Comparison of ENCODE assay signal across 11 cellular contexts in genomic region chr7:130881091-130881798, GRCh38.
DNase-seq lines count a peak whose midpoint lies in the region; ATAC-seq and TF ChIP-seq lines count a peak whose summit lies in the region.
"Had no signal": no experiment of that assay in that cellular context is flagged by ENCODE, and none has a peak within 500 bp of the region (broad histone marks: within the 10 kb centered on the region; RNA-seq: fewer than 3 reads in every experiment).

No MANE protein-coding gene starts in this region.

- H3K4me3 Mint-ChIP-seq in natural killer cell, result no peak overlapping the region

- H3K4me3 ChIP-seq in A673 (ENCODE audit: low read depth, low read length, poor library complexity, severe bottlenecking), result no peak overlapping the region
- no peak overlapping the region for H3K4me3 ChIP-seq in breast epithelium
- H3K4me3 ChIP-seq: GM12878 had no signal

- H3K27ac Mint-ChIP-seq in natural killer cell, result peak overlapping the region; percentile 0 to 55

- TF ChIP-seq CTCF in A673 (conservative IDR thresholded peaks at IDR 0.05; ENCODE audit: low read depth, low read length) (no peak), breast epithelium (IDR thresholded peaks at IDR 0.05) (no peak), natural killer cell (IDR thresholded peaks at IDR 0.05) (no peak)

- H3K27me3 ChIP-seq in A673 (replicated peaks; ENCODE audit: insufficient read depth, low read depth, low read length, poor library complexity), result no peaks in the 10 kb centered on the region
- H3K27me3 ChIP-seq in breast epithelium, result no peaks in the 10 kb centered on the region

- no peaks in the 10 kb centered on the region for H3K27me3 Mint-ChIP-seq in natural killer cell (ENCODE audit: low read depth in 2 of 2)

- no TSS peak for BruUV-seq in A673 (replicated peaks; lab: Mats Ljungman, UMichigan)

- no peaks in the 10 kb centered on the region for H3K9me3 Mint-ChIP-seq in natural killer cell

- intact Hi-C loops in A673 (cut with micrococcal nuclease; ENCODE audit: unreplicated experiment) (no loop called here), breast epithelium (cut with DNase I; ENCODE audit: low total_unique reads) (no loop called here), natural killer cell (cut with micrococcal nuclease) (no loop called here)

- DNase-seq in A673 (ENCODE audit: low spot score) (peak; percentile 62), ELR (ENCODE audit: low read depth) (peak; percentile 20), breast epithelium (ENCODE audit: low spot score in 2 of 2) (no peak), natural killer cell (no peak), NCI-H2196 treated with DMSO at 0.1 percent for 48 hours (lab: John Stamatoyannopoulos, UW; ENCODE audit: unreplicated experiment) (no peak), GDM1 (lab: John Stamatoyannopoulos, UW) (no peak), NCI-H2107 treated with DMSO at 0.1 percent for 48 hours (lab: John Stamatoyannopoulos, UW; ENCODE audit: unreplicated experiment) (no peak)
- DNase-seq: NCI-H1436 treated with DMSO at 0.1 percent for 48 hours, retina had no signal

- peaks cover 97% of the 10 kb centered on the region for H3K4me1 ChIP-seq in A673 (ENCODE audit: insufficient read depth, low read length, poor library complexity, severe bottlenecking)
- peaks cover 0 to 6% of the 10 kb centered on the region in 2 donors for H3K4me1 ChIP-seq in breast epithelium

- H3K4me1 Mint-ChIP-seq in natural killer cell, result peaks cover 18 to 19% of the 10 kb centered on the region in 2 donors

- CTCF ChIA-PET in A673 (lab: Charles Lee), result no interaction called here

- POLR2A ChIA-PET in A673 (lab: Charles Lee; ENCODE audit: low non-redundant PET), result interaction anchor here (0.7 kb wide), 1 partner anchor 74 kb away, joined by 3 read pairs; no protein-coding TSS in a partner anchor

- peaks cover 10% of the 10 kb centered on the region for H3K36me3 Mint-ChIP-seq in natural killer cell

- H3K27ac ChIP-seq in A673 (ENCODE audit: low read depth, low read length, poor library complexity, severe bottlenecking) (peak overlapping the region; percentile 72), breast epithelium (peak overlapping the region; percentile 70)

- H3K9me3 ChIP-seq in A673 (ENCODE audit: low read depth, low read length, poor library complexity, severe bottlenecking), result no peaks in the 10 kb centered on the region
- H3K9me3 ChIP-seq in breast epithelium, result no peaks in the 10 kb centered on the region

- H3K36me3 ChIP-seq in A673 (ENCODE audit: insufficient read depth, low read length, poor library complexity, severe bottlenecking), result peaks cover 84% of the 10 kb centered on the region
- no peaks in the 10 kb centered on the region for H3K36me3 ChIP-seq in breast epithelium

- ATAC-seq in natural killer cell, result no peak
- ATAC-seq in activated CD4-positive, CD25-positive, alpha-beta regulatory T cell treated with anti-CD3 and anti-CD28 coated beads, Interleukin-2, amount 50 U/mL, for 24 hours, result no peak
- ATAC-seq: GM12878 had no signal

- no peak for TF ChIP-seq POLR2A in breast epithelium (IDR thresholded peaks at IDR 0.05)

Comparison
In these comparisons a context has a peak if more than half of its experiments do, and no peak if none do; other contexts are left out.
1. DNase-seq: peak in A673 (single experiment) and ELR (single experiment); none in breast epithelium (0 of 2), natural killer cell (single experiment), NCI-H2196 treated with DMSO at 0.1 percent for 48 hours (single experiment), GDM1 (single experiment) and NCI-H2107 treated with DMSO at 0.1 percent for 48 hours (single experiment).